ENCODE assay signal across 8 cellular contexts in the genomic region with DNA sequence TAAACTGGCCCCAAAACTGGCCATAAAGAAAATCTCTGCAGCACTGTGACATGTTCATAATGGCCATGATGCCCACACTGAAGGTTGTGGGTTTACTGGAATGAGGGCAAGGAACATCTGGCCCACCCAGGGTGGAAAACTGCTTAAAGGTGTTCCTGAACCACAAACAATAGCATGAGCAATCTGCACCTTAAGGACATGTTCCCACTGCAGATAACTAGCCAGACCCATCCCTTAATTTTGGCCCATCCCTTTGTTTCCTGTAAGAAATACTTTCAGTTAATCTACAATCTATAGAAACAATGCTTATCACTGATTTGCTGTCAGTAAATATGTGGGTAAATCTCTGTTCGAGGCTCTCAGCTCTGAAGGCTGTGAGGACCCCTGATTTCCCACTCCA. TPM values are rescaled to one million over a fixed set of nuclear protein-coding genes. Genes with fewer than 3 reads are reported as not detected.
"Had no signal": no experiment of that assay in that cellular context is flagged by ENCODE, and none has a peak within 500 bp of the region (broad histone marks: within the 10 kb centered on the region; RNA-seq: fewer than 3 reads in every experiment).

No MANE protein-coding gene starts in this region.

RNA-seq across cellular contexts. Expression of gene ALB, which starts 46.9 kb away (rescaled TPM):
- total RNA-seq: OCI-LY7, PC-9, Right ventricle myocardium inferior, RPMI7951, SJCRH30, SJSA1, SK-MEL-5 had no signal
- polyA plus RNA-seq: SK-N-SH had no signal
